In the genomic region with DNA sequence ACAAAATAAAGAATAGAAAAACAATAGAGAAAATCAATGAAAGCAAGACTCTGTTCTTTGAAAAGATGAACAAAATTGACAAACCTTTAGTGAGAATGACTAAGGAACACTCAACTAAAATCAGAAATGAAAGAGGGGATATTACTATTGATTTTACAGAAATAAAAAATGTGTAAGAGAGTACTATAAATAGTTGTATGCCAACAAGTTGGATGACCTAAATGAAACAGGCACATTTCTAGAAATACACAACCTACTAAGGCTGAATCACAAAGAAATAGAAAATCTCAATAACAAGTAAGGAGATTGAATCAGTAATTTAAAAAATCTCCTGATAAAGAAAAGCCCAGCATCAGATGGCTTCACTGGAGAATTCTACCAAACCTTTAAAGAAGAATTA, we compare ENCODE assay signal across 22 cellular contexts. TPM values are rescaled to one million over a fixed set of nuclear protein-coding genes. Genes with fewer than 3 reads are reported as not detected.
DNase-seq lines count a peak whose midpoint lies in the region; ATAC-seq lines count a peak whose summit lies in the region.
"Had no signal": no experiment of that assay in that cellular context is flagged by ENCODE, and none has a peak within 500 bp of the region (broad histone marks: within the 10 kb centered on the region; RNA-seq: fewer than 3 reads in every experiment).

No MANE protein-coding gene starts in this region.

- H3K36me3 Mint-ChIP-seq in activated T-cell treated with anti-CD3 and anti-CD28 coated beads, Interleukin-2, amount 50 U/mL, for 24 hours (ENCODE audit: low read depth): peaks cover 4% of the 10 kb centered on the region
- H3K36me3 Mint-ChIP-seq in activated naive CD4-positive, alpha-beta T cell treated with anti-CD3 and anti-CD28 coated beads for 36 hours (ENCODE audit: low read depth): peaks cover 2% of the 10 kb centered on the region
- no peaks in the 10 kb centered on the region for H3K36me3 Mint-ChIP-seq in activated T-helper 17 cell treated with anti-CD3 and anti-CD28 coated beads, Interleukin-2, amount 50 U/mL, for 72 hours (ENCODE audit: low read depth)
- H3K36me3 Mint-ChIP-seq: CD14-positive monocyte had no signal

- H3K27me3 Mint-ChIP-seq in activated T-cell treated with anti-CD3 and anti-CD28 coated beads, Interleukin-2, amount 50 U/mL, for 24 hours: no peaks in the 10 kb centered on the region
- H3K27me3 Mint-ChIP-seq in activated naive CD4-positive, alpha-beta T cell treated with anti-CD3 and anti-CD28 coated beads for 36 hours (ENCODE audit: low read depth): peaks cover 4% of the 10 kb centered on the region
- H3K27me3 Mint-ChIP-seq in activated T-helper 17 cell treated with anti-CD3 and anti-CD28 coated beads, Interleukin-2, amount 50 U/mL, for 72 hours: peaks cover 6% of the 10 kb centered on the region
- H3K27me3 Mint-ChIP-seq: CD4-positive, alpha-beta T cell had no signal

- CTCF ChIA-PET in activated naive CD4-positive, alpha-beta T cell treated with anti-CD3 and anti-CD28 coated beads for 36 hours (lab: Charles Lee): interaction anchor here (0.7 kb wide), 1 partner anchor 536 kb away, joined by 3 read pairs; no protein-coding TSS in a partner anchor

- H3K4me3 Mint-ChIP-seq in activated T-cell treated with anti-CD3 and anti-CD28 coated beads, Interleukin-2, amount 50 U/mL, for 24 hours: no peak overlapping the region
- no peak overlapping the region for H3K4me3 Mint-ChIP-seq in activated naive CD4-positive, alpha-beta T cell treated with anti-CD3 and anti-CD28 coated beads for 36 hours
- no peak overlapping the region for H3K4me3 Mint-ChIP-seq in activated T-helper 17 cell treated with anti-CD3 and anti-CD28 coated beads, Interleukin-2, amount 50 U/mL, for 72 hours
- H3K4me3 Mint-ChIP-seq: CD14-positive monocyte; CD4-positive, alpha-beta T cell; CD8-positive, alpha-beta memory T cell had no signal

- ATAC-seq in activated T-helper 17 cell treated with anti-CD3 and anti-CD28 coated beads, Interleukin-2, amount 50 U/mL, for 72 hours (replicated peaks): peak; percentile 74
- ATAC-seq: A549, GM12878 had no signal

- H3K4me1 Mint-ChIP-seq in activated T-cell treated with anti-CD3 and anti-CD28 coated beads, Interleukin-2, amount 50 U/mL, for 24 hours (ENCODE audit: low read depth): peaks cover 22% of the 10 kb centered on the region
- peaks cover 24% of the 10 kb centered on the region for H3K4me1 Mint-ChIP-seq in activated naive CD4-positive, alpha-beta T cell treated with anti-CD3 and anti-CD28 coated beads for 36 hours (ENCODE audit: low read depth)
- no peaks in the 10 kb centered on the region for H3K4me1 Mint-ChIP-seq in activated T-helper 17 cell treated with anti-CD3 and anti-CD28 coated beads, Interleukin-2, amount 50 U/mL, for 72 hours
- H3K4me1 Mint-ChIP-seq: CD14-positive monocyte; CD8-positive, alpha-beta memory T cell had no signal

- no peak for DNase-seq in activated T-cell treated with anti-CD3 and anti-CD28 coated beads, Interleukin-2, amount 50 U/mL, for 24 hours
- DNase-seq in activated T-cell treated with anti-CD3 and anti-CD28 coated beads for 4 hours: no peak
- no peak for DNase-seq in activated naive CD4-positive, alpha-beta T cell treated with anti-CD3 and anti-CD28 coated beads for 36 hours
- DNase-seq in activated naive CD4-positive, alpha-beta T cell (lab: John Stamatoyannopoulos, UW): no peak
- DNase-seq in putamen (ENCODE audit: low spot score): no peak
- DNase-seq: 8988T; ACHN; AML-193; BE2C; CD4-positive, alpha-beta T cell; CD8-positive, alpha-beta memory T cell; DMS 273 treated with DMSO at 0.1 percent for 48 hours; DMS79; EL; GDM1; GM23248; H7; HCEC 1CT had no signal

- peak overlapping the region; percentile 77 for H3K27ac Mint-ChIP-seq in activated T-cell treated with anti-CD3 and anti-CD28 coated beads, Interleukin-2, amount 50 U/mL, for 24 hours
- peak overlapping the region; percentile 73 for H3K27ac Mint-ChIP-seq in activated naive CD4-positive, alpha-beta T cell treated with anti-CD3 and anti-CD28 coated beads for 36 hours
- no peak overlapping the region for H3K27ac Mint-ChIP-seq in activated T-helper 17 cell treated with anti-CD3 and anti-CD28 coated beads, Interleukin-2, amount 50 U/mL, for 72 hours
- H3K27ac Mint-ChIP-seq: CD14-positive monocyte; CD4-positive, alpha-beta T cell had no signal

- H3K9me3 Mint-ChIP-seq in activated T-cell treated with anti-CD3 and anti-CD28 coated beads, Interleukin-2, amount 50 U/mL, for 24 hours: peaks cover 17% of the 10 kb centered on the region
- H3K9me3 Mint-ChIP-seq in activated naive CD4-positive, alpha-beta T cell treated with anti-CD3 and anti-CD28 coated beads for 36 hours: peaks cover 11% of the 10 kb centered on the region
- H3K9me3 Mint-ChIP-seq in activated T-helper 17 cell treated with anti-CD3 and anti-CD28 coated beads, Interleukin-2, amount 50 U/mL, for 72 hours: no peaks in the 10 kb centered on the region

- intact Hi-C loops in activated naive CD4-positive, alpha-beta T cell treated with anti-CD3 and anti-CD28 coated beads for 36 hours (cut with micrococcal nuclease): loop anchor here (1.0 kb wide), 1 partner anchor 16 kb away; no protein-coding TSS in a partner anchor

RNA-seq across cellular contexts. Expression of a gene that starts 18.4 kb away (rescaled TPM):
- total RNA-seq in activated naive CD4-positive, alpha-beta T cell treated with anti-CD3 and anti-CD28 coated beads for 36 hours: under 1 TPM; 0.17 to 0.38 TPM
- under 1 TPM in 1 of 2 donors, not detected in 1; 0.13 TPM for total RNA-seq in activated T-helper 17 cell treated with anti-CD3 and anti-CD28 coated beads, Interleukin-2, amount 50 U/mL, for 72 hours
- total RNA-seq: CD4-positive, alpha-beta T cell had no signal
